In the genomic region with DNA sequence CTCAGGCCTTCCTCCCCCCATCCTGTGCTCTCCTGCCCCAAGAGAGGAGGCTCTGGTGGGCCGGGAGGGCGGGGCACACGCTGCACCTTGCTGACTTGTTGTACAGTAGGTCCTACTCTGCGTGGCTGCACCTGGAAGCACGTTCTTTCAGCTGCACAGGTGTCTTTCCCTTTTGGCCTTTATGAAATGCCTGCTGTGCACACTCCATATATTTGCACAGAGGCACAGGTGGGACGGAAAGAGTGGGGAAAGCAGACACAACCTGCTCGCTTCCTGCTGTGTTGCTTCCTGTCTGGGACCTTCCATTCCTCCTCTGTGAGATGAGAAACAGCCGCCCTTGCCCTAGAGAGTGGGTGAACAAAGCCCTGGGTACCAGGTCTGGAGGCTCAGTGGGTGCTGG, we compare ENCODE assay signal across 13 cellular contexts. TPM values are rescaled to one million over a fixed set of nuclear protein-coding genes. Genes with fewer than 3 reads are reported as not detected.
DNase-seq lines count a peak whose midpoint lies in the region; ATAC-seq, FAIRE-seq and TF ChIP-seq lines count a peak whose summit lies in the region.
"Had no signal": no experiment of that assay in that cellular context is flagged by ENCODE, and none has a peak within 500 bp of the region (broad histone marks: within the 10 kb centered on the region; RNA-seq: fewer than 3 reads in every experiment).

No MANE protein-coding gene starts in this region.

- no peak for DNase-seq in activated CD8-positive, alpha-beta memory T cell treated with anti-CD3 and anti-CD28 coated beads, Interleukin-2, amount 10 ng/mL, durations not matched to agents 7 days and 5 days
- DNase-seq in activated CD8-positive, alpha-beta memory T cell treated with anti-CD3 and anti-CD28 coated beads for 24 hours: no peak
- DNase-seq in NCI-H146 (lab: John Stamatoyannopoulos, UW) (peak; percentile 95), T follicular helper cell (ENCODE audit: low read depth) (peak; percentile 17), small intestine (no peak), inferior parietal cortex (ENCODE audit: extremely low spot score) (no peak)
- DNase-seq: activated CD8-positive, alpha-beta memory T cell treated with anti-CD3 and anti-CD28 coated beads, Interleukin-2, amount 50 U/mL, for 4 hours; brain microvascular endothelial cell; left cardiac atrium; MM.1S had no signal

- H3K4me3 ChIP-seq in neutrophil (ENCODE audit: low read depth in 1 of 2, low read length in 1 of 2) (no peak overlapping the region), small intestine (ENCODE audit: low read depth in 1 of 2, low read length in 2 of 2) (no peak overlapping the region)
- H3K4me3 ChIP-seq: upper lobe of left lung had no signal

- peak overlapping the region; percentile 79 for H3K27ac Mint-ChIP-seq in activated CD8-positive, alpha-beta memory T cell treated with anti-CD3 and anti-CD28 coated beads, Interleukin-2, amount 10 ng/mL, durations not matched to agents 7 days and 5 days

- ATAC-seq in activated CD8-positive, alpha-beta memory T cell treated with anti-CD3 and anti-CD28 coated beads, Interleukin-2, amount 10 ng/mL, durations not matched to agents 7 days and 5 days: no peak
- no peak for ATAC-seq in GM19328 (IDR thresholded peaks at IDR 0.05; ENCODE audit: unreplicated experiment)
- ATAC-seq: left cardiac atrium had no signal

- TF ChIP-seq CTCF in neutrophil (IDR thresholded peaks at IDR 0.05): no peak

- FAIRE-seq in small intestine (lab: Jason Lieb, UNC): no peak

- H3K27me3 ChIP-seq in neutrophil (no peaks in the 10 kb centered on the region), small intestine (ENCODE audit: control insufficient read depth in 2 of 2, insufficient read depth in 2 of 2, low read length in 2 of 2) (no peaks in the 10 kb centered on the region)
- H3K27me3 ChIP-seq: brain microvascular endothelial cell, upper lobe of left lung had no signal

- peaks cover 64% of the 10 kb centered on the region for H3K4me1 Mint-ChIP-seq in activated CD8-positive, alpha-beta memory T cell treated with anti-CD3 and anti-CD28 coated beads, Interleukin-2, amount 10 ng/mL, durations not matched to agents 7 days and 5 days

- CTCF ChIA-PET in activated CD8-positive, alpha-beta memory T cell treated with anti-CD3 and anti-CD28 coated beads, Interleukin-2, amount 10 ng/mL, durations not matched to agents 7 days and 5 days (lab: Charles Lee): interaction anchor here (1.0 kb wide), 1 partner anchor 20 kb away, joined by 3 read pairs; no protein-coding TSS in a partner anchor

- H3K4me3 Mint-ChIP-seq in activated CD8-positive, alpha-beta memory T cell treated with anti-CD3 and anti-CD28 coated beads, Interleukin-2, amount 10 ng/mL, durations not matched to agents 7 days and 5 days: peak overlapping the region; percentile 59

- H3K36me3 Mint-ChIP-seq in activated CD8-positive, alpha-beta memory T cell treated with anti-CD3 and anti-CD28 coated beads, Interleukin-2, amount 10 ng/mL, durations not matched to agents 7 days and 5 days: peaks cover 34% of the 10 kb centered on the region

- 79 to 94% (median 83%) methylated on average over 8 of the region's 8 CpGs for WGBS in small intestine, 3 donors

- H3K9me3 ChIP-seq in neutrophil (no peaks in the 10 kb centered on the region), small intestine (ENCODE audit: control insufficient read depth, low read depth) (no peaks in the 10 kb centered on the region)
- H3K9me3 ChIP-seq: upper lobe of left lung had no signal

- H3K9me3 Mint-ChIP-seq in activated CD8-positive, alpha-beta memory T cell treated with anti-CD3 and anti-CD28 coated beads, Interleukin-2, amount 10 ng/mL, durations not matched to agents 7 days and 5 days (ENCODE audit: low read depth): no peaks in the 10 kb centered on the region

- H3K27me3 Mint-ChIP-seq in activated CD8-positive, alpha-beta memory T cell treated with anti-CD3 and anti-CD28 coated beads, Interleukin-2, amount 10 ng/mL, durations not matched to agents 7 days and 5 days: no peaks in the 10 kb centered on the region

- H3K27ac ChIP-seq in neutrophil (peak overlapping the region; percentile 13), small intestine (ENCODE audit: low read depth in 1 of 2, low read length in 1 of 2) (no peak overlapping the region)
- H3K27ac ChIP-seq: brain microvascular endothelial cell, upper lobe of left lung had no signal

- H3K4me1 ChIP-seq in neutrophil (ENCODE audit: control insufficient read depth in 1 of 2, insufficient read depth in 1 of 2, low read depth in 1 of 2, low read length in 1 of 2): peaks cover 33 to 44% of the 10 kb centered on the region in 2 experiments
- H3K4me1 ChIP-seq in small intestine (ENCODE audit: control insufficient read depth in 2 of 2, insufficient read depth in 1 of 2, low read depth in 1 of 2, low read length in 1 of 2): peaks cover 0 to 4% of the 10 kb centered on the region in 2 donors

- H3K36me3 ChIP-seq in neutrophil: peaks cover 7% of the 10 kb centered on the region
- H3K36me3 ChIP-seq in small intestine (ENCODE audit: control insufficient read depth in 2 of 2, insufficient read depth in 2 of 2, low read length in 2 of 2): peaks cover 0 to 2% of the 10 kb centered on the region in 2 donors
- H3K36me3 ChIP-seq: brain microvascular endothelial cell had no signal

RNA-seq across cellular contexts. Expression of gene USP20, which starts 4.8 kb away (rescaled TPM):
- 100 to 1,000 TPM; 114 to 155 TPM for total RNA-seq in activated CD8-positive, alpha-beta memory T cell treated with anti-CD3 and anti-CD28 coated beads, Interleukin-2, amount 10 ng/mL, durations not matched to agents 7 days and 5 days
- polyA plus RNA-seq in small intestine: 10 to 100 TPM; 16.9 to 47.0 (median 23.9) TPM

RNA-seq across cellular contexts. Expression of gene C9orf78, which starts 4.9 kb away (rescaled TPM):
- total RNA-seq in activated CD8-positive, alpha-beta memory T cell treated with anti-CD3 and anti-CD28 coated beads, Interleukin-2, amount 10 ng/mL, durations not matched to agents 7 days and 5 days: 10 to 100 TPM; 77.7 to 90.2 TPM
- polyA plus RNA-seq in small intestine: 10 to 100 TPM; 58.3 to 62.6 (median 60.5) TPM

RNA-seq across cellular contexts. Expression of gene TOR1A, which starts 16.1 kb away (rescaled TPM):
- 10 to 100 TPM; 56.1 to 69.6 TPM for total RNA-seq in activated CD8-positive, alpha-beta memory T cell treated with anti-CD3 and anti-CD28 coated beads, Interleukin-2, amount 10 ng/mL, durations not matched to agents 7 days and 5 days
- polyA plus RNA-seq in small intestine: 10 to 100 TPM; 16.3 to 29.4 (median 16.8) TPM

RNA-seq across cellular contexts. Expression of gene TOR1B, which starts 37.0 kb away (rescaled TPM):
- 10 to 100 TPM; 30.1 to 31.5 TPM for total RNA-seq in activated CD8-positive, alpha-beta memory T cell treated with anti-CD3 and anti-CD28 coated beads, Interleukin-2, amount 10 ng/mL, durations not matched to agents 7 days and 5 days
- polyA plus RNA-seq in small intestine: 10 to 100 TPM in 2 of 3 donors, 1 to 10 TPM in 1; 7.0 to 22.9 (median 12.1) TPM

Comparison
In these comparisons a context has a peak if more than half of its experiments do, and no peak if none do; other contexts are left out.
1. DNase-seq: peak in NCI-H146 (single experiment) and T follicular helper cell (single experiment); none in activated CD8-positive, alpha-beta memory T cell treated with anti-CD3 and anti-CD28 coated beads, Interleukin-2, amount 10 ng/mL, durations not matched to agents 7 days and 5 days (single experiment), activated CD8-positive, alpha-beta memory T cell treated with anti-CD3 and anti-CD28 coated beads for 24 hours (single experiment), small intestine (single experiment) and inferior parietal cortex (single experiment).